Comparison of ENCODE assay signal across 8 cellular contexts in the genomic region with DNA sequence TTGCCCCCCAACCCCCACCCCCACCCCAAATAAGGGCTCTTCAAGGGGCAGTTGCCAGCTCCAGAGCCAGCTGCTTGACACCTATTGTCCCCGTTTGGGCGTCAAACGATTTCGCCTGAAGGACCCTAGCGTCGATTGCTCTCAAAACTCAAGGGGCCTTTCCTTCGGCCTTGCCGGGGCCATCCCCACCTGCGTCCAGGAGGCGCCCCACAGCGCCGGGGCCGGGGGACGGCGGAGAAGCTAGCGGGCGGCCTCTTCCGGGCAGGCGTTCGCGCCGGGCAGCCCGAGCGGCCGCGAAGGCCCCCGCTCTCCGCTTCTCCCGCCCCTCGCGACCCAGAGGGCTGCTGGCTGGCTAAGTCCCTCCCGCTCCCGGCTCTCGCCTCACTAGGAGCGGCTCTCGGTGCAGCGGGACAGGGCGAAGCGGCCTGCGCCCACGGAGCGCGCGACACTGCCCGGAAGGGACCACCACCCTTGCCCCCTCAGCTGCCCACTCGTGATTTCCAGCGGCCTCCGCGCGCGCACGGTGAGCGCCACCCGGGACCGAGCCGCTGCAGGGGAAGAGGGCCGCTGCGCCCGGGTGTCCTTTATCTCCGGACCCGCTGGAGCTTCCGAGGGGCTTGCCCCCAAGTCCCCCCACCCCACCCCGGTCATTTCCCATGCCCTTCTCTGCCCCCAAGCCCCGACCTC. TPM values are rescaled to one million over a fixed set of nuclear protein-coding genes. Genes with fewer than 3 reads are reported as not detected.
DNase-seq lines count a peak whose midpoint lies in the region; ATAC-seq lines count a peak whose summit lies in the region.

A gene with protein sequence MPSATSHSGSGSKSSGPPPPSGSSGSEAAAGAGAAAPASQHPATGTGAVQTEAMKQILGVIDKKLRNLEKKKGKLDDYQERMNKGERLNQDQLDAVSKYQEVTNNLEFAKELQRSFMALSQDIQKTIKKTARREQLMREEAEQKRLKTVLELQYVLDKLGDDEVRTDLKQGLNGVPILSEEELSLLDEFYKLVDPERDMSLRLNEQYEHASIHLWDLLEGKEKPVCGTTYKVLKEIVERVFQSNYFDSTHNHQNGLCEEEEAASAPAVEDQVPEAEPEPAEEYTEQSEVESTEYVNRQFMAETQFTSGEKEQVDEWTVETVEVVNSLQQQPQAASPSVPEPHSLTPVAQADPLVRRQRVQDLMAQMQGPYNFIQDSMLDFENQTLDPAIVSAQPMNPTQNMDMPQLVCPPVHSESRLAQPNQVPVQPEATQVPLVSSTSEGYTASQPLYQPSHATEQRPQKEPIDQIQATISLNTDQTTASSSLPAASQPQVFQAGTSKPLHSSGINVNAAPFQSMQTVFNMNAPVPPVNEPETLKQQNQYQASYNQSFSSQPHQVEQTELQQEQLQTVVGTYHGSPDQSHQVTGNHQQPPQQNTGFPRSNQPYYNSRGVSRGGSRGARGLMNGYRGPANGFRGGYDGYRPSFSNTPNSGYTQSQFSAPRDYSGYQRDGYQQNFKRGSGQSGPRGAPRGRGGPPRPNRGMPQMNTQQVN (plus strand): TSS at position 383 of the 687 bp plus-strand sequence. CDS start 690 bp downstream, outside the sequence.

- peak within 1 kb of the TSS; percentile 99 for H3K27ac ChIP-seq in CD4-positive, CD25-positive, alpha-beta regulatory T cell (ENCODE audit: insufficient read depth, low read length, poor library complexity, severe bottlenecking)

- peaks cover 6% of the 10 kb centered on the region for H3K36me3 Mint-ChIP-seq in CD4-positive, CD25-positive, alpha-beta regulatory T cell

- DNase-seq in CD4-positive, CD25-positive, alpha-beta regulatory T cell, result peak; percentile 77 to 92 (median 92)
- DNase-seq in HS-27A (ENCODE audit: low read depth) (peak; percentile 79), NK-92 (lab: John Stamatoyannopoulos, UW; ENCODE audit: unreplicated experiment) (peak; percentile 15), lung microvascular endothelial cell (ENCODE audit: low read depth in 2 of 2) (peak; percentile 89 to 92)
- peak; percentile 53 to 72 for DNase-seq in activated CD8-positive, alpha-beta memory T cell treated with anti-CD3 and anti-CD28 coated beads for 1 hour (ENCODE audit: extremely low read depth in 1 of 2, low read depth in 1 of 2)
- peak; percentile 67 for DNase-seq in effector CD8-positive, alpha-beta T cell (lab: John Stamatoyannopoulos, UW)
- peak; percentile 68 to 72 (median 72) for DNase-seq in stimulated activated CD4-positive, alpha-beta T cell treated with anti-CD3 and anti-CD28 coated beads, TNF-alpha, amount 100 ng/mL, for 4 hours (ENCODE audit: low read depth in 3 of 3)

- H3K4me3 ChIP-seq in CD4-positive, CD25-positive, alpha-beta regulatory T cell (ENCODE audit: low read depth, low read length), result peak within 1 kb of the TSS; percentile 95

- H3K9me3 ChIP-seq in CD4-positive, CD25-positive, alpha-beta regulatory T cell (ENCODE audit: control insufficient read depth in 2 of 2, low read length in 2 of 2), result no peaks in the 10 kb centered on the region

- peaks cover 13% of the 10 kb centered on the region for H3K27me3 Mint-ChIP-seq in CD4-positive, CD25-positive, alpha-beta regulatory T cell

- H3K4me3 Mint-ChIP-seq in CD4-positive, CD25-positive, alpha-beta regulatory T cell, result peak within 1 kb of the TSS; percentile 93 to 100 (median 99)

- peaks cover 6 to 35% (median 22%) of the 10 kb centered on the region in 4 donors for H3K4me1 Mint-ChIP-seq in CD4-positive, CD25-positive, alpha-beta regulatory T cell

- H3K36me3 ChIP-seq in CD4-positive, CD25-positive, alpha-beta regulatory T cell (ENCODE audit: control insufficient read depth, insufficient read depth, low read length), result no peaks in the 10 kb centered on the region

- ATAC-seq in CD4-positive, CD25-positive, alpha-beta regulatory T cell (ENCODE audit: low read depth in 2 of 2), result peak; percentile 76 to 79
- ATAC-seq in GM19467 (IDR thresholded peaks at IDR 0.05; ENCODE audit: unreplicated experiment), result peak; percentile 44

- H3K9me3 Mint-ChIP-seq in CD4-positive, CD25-positive, alpha-beta regulatory T cell, result peaks cover 0 to 1% (median 0%) of the 10 kb centered on the region in 7 donors

- H3K27me3 ChIP-seq in CD4-positive, CD25-positive, alpha-beta regulatory T cell (ENCODE audit: control insufficient read depth, insufficient read depth, low read length), result no peaks in the 10 kb centered on the region

- peaks cover 43% of the 10 kb centered on the region for H3K4me1 ChIP-seq in CD4-positive, CD25-positive, alpha-beta regulatory T cell (ENCODE audit: control insufficient read depth, insufficient read depth, low read length, poor library complexity, severe bottlenecking)

- peak within 1 kb of the TSS; percentile 98 to 99 (median 99) for H3K27ac Mint-ChIP-seq in CD4-positive, CD25-positive, alpha-beta regulatory T cell

RNA-seq across cellular contexts. Expression of the gene that starts here (rescaled TPM):
- total RNA-seq in CD4-positive, CD25-positive, alpha-beta regulatory T cell, result 132 TPM
- polyA plus RNA-seq in CD4-positive, CD25-positive, alpha-beta regulatory T cell, result 100 to 1,000 TPM in 2 of 4 donors, 10 to 100 TPM in 2; 83.4 to 111 (median 98.4) TPM
- 119 and 133 TPM in 2 replicates for total RNA-seq in lung microvascular endothelial cell

Comparison
In these comparisons a context has a peak if more than half of its experiments do, and no peak if none do; other contexts are left out.
1. Peak in every context shown above with its lines: DNase-seq, ATAC-seq, H3K4me3 ChIP-seq and H3K27ac ChIP-seq.
2. DNase-seq: peak in every context shown above with its lines; median percentile 92 in CD4-positive, CD25-positive, alpha-beta regulatory T cell; 90 in lung microvascular endothelial cell; 79 in HS-27A; 72 in stimulated activated CD4-positive, alpha-beta T cell treated with anti-CD3 and anti-CD28 coated beads, TNF-alpha, amount 100 ng/mL, for 4 hours; 67 in effector CD8-positive, alpha-beta T cell; 62 in activated CD8-positive, alpha-beta memory T cell treated with anti-CD3 and anti-CD28 coated beads for 1 hour; 15 in NK-92.